ENCODE assay signal across 13 cellular contexts in genomic region chr1:208007938-208008342, GRCh38.
DNase-seq lines count a peak whose midpoint lies in the region; ATAC-seq, FAIRE-seq and TF ChIP-seq lines count a peak whose summit lies in the region.
"Had no signal": no experiment of that assay in that cellular context is flagged by ENCODE, and none has a peak within 500 bp of the region (broad histone marks: within the 10 kb centered on the region; RNA-seq: fewer than 3 reads in every experiment).

No MANE protein-coding gene starts in this region.

- peak overlapping the region; percentile 55 for H3K27ac ChIP-seq in astrocyte (ENCODE audit: low read depth, low read length)
- H3K27ac ChIP-seq: right lobe of liver had no signal

- TF ChIP-seq CTCF in astrocyte (IDR thresholded peaks at IDR 0.05; ENCODE audit: insufficient read depth, low read depth, low read length) (no peak), fibroblast of villous mesenchyme (IDR thresholded peaks at IDR 0.05; ENCODE audit: insufficient read depth, low read depth, low read length) (no peak)

- no peaks in the 10 kb centered on the region for H3K36me3 Mint-ChIP-seq in astrocyte (ENCODE audit: low read depth, unreplicated experiment)
- H3K36me3 Mint-ChIP-seq: naive B cell had no signal

- H3K9ac ChIP-seq in astrocyte (ENCODE audit: low read length): no peak overlapping the region

- H3K4me1 ChIP-seq in astrocyte (ENCODE audit: insufficient read depth, low read length): peaks cover 19% of the 10 kb centered on the region
- H3K4me1 ChIP-seq: right lobe of liver had no signal

- no peaks in the 10 kb centered on the region for H3K9me3 ChIP-seq in astrocyte (ENCODE audit: insufficient read depth, low read depth, low read length)
- H3K9me3 ChIP-seq: right lobe of liver had no signal

- peaks cover 4% of the 10 kb centered on the region for H3K27me3 Mint-ChIP-seq in astrocyte (ENCODE audit: low read depth, unreplicated experiment)

- peak overlapping the region; percentile 11 for H3K4me3 Mint-ChIP-seq in astrocyte (ENCODE audit: unreplicated experiment)
- H3K4me3 Mint-ChIP-seq: naive B cell had no signal

- H3K4me1 Mint-ChIP-seq in astrocyte (ENCODE audit: low read depth, unreplicated experiment): peaks cover 29% of the 10 kb centered on the region
- H3K4me1 Mint-ChIP-seq: naive B cell had no signal

- peak; percentile 86 for FAIRE-seq in astrocyte (lab: Jason Lieb, UNC)
- FAIRE-seq: colon had no signal

- no peaks in the 10 kb centered on the region for H3K27me3 ChIP-seq in astrocyte (ENCODE audit: insufficient read depth, low read length)
- H3K27me3 ChIP-seq: right lobe of liver had no signal

- H3K36me3 ChIP-seq in astrocyte (ENCODE audit: insufficient read depth, low read length): no peaks in the 10 kb centered on the region
- H3K36me3 ChIP-seq: right lobe of liver had no signal

- DNase-seq in HS-27A (ENCODE audit: low read depth) (peak; percentile 23), astrocyte (ENCODE audit: low read depth) (peak; percentile 88), fibroblast of villous mesenchyme (ENCODE audit: low read depth) (peak; percentile 51), stromal cell of bone marrow (ENCODE audit: low read depth) (peak; percentile 67)
- DNase-seq: activated naive CD4-positive, alpha-beta T cell treated with anti-CD3 and anti-CD28 coated beads, Interleukin-2, amount 50 U/mL, for 16 hours; naive B cell; NCI-H82; right lobe of liver; substantia nigra had no signal

- peaks cover 4% of the 10 kb centered on the region for H3K9me3 Mint-ChIP-seq in astrocyte (ENCODE audit: unreplicated experiment)
- H3K9me3 Mint-ChIP-seq: naive B cell had no signal

- peak overlapping the region; percentile 47 for H3K4me2 ChIP-seq in astrocyte (ENCODE audit: low read length)

- H3K27ac Mint-ChIP-seq in astrocyte (ENCODE audit: unreplicated experiment): peak overlapping the region; percentile 82

- ATAC-seq in HG02588 (IDR thresholded peaks at IDR 0.05; ENCODE audit: unreplicated experiment): no peak
- no peak for ATAC-seq in GM18520 (IDR thresholded peaks at IDR 0.05; ENCODE audit: unreplicated experiment)
- no peak for ATAC-seq in HG03045 (IDR thresholded peaks at IDR 0.05; ENCODE audit: unreplicated experiment)

- no peaks in the 10 kb centered on the region for H3K79me2 ChIP-seq in astrocyte (ENCODE audit: insufficient read depth, low read length)

- no peaks in the 10 kb centered on the region for H4K20me1 ChIP-seq in astrocyte (ENCODE audit: insufficient read depth, low read length)

- no peak overlapping the region for H2AFZ ChIP-seq in astrocyte (ENCODE audit: low read depth, low read length)

- H3K4me3 ChIP-seq in astrocyte (ENCODE audit: insufficient read depth, low read depth, low read length) (no peak overlapping the region), fibroblast of villous mesenchyme (ENCODE audit: low read depth, low read length) (no peak overlapping the region)
- H3K4me3 ChIP-seq: right lobe of liver had no signal

Comparison
In these comparisons a context has a peak if more than half of its experiments do, and no peak if none do; other contexts are left out.
1. DNase-seq: peak in every context shown above with its lines; median percentile 88 in astrocyte; 67 in stromal cell of bone marrow; 51 in fibroblast of villous mesenchyme; 23 in HS-27A.